22 cellular contexts compared by ENCODE assay signal in genomic region chr10:35316346-35316967, GRCh38. TPM values are rescaled to one million over a fixed set of nuclear protein-coding genes. Genes with fewer than 3 reads are reported as not detected.
A peak's percentile ranks its signal among the peaks of the same experiment; 100 is the strongest.
DNase-seq lines count a peak whose midpoint lies in the region; ATAC-seq and TF ChIP-seq lines count a peak whose summit lies in the region.
"Had no signal": no experiment of that assay in that cellular context is flagged by ENCODE, and none has a peak within 500 bp of the region (broad histone marks: within the 10 kb centered on the region; RNA-seq: fewer than 3 reads in every experiment).

No MANE protein-coding gene starts in this region.

- H3K4me3 Mint-ChIP-seq in activated CD8-positive, alpha-beta T cell treated with anti-CD3 and anti-CD28 coated beads, Interleukin-2, amount 10 ng/mL, durations not matched to agents 7 days and 5 days, result no peak overlapping the region
- H3K4me3 Mint-ChIP-seq: activated T-helper 1 cell treated with anti-CD3 and anti-CD28 coated beads, Interleukin-12 subunit alpha, Interleukin-12 subunit beta, Interleukin-2, Interleukin-4 antibody, amounts not matched to agents 30 ng/mL and 10 ng/mL and 1 ng/mL, durations not matched to agents 14 hours and 24 hours and 36 hours had no signal

- H3K27me3 Mint-ChIP-seq in activated CD8-positive, alpha-beta T cell treated with anti-CD3 and anti-CD28 coated beads, Interleukin-2, amount 10 ng/mL, durations not matched to agents 7 days and 5 days (ENCODE audit: low read depth), result no peaks in the 10 kb centered on the region

- H3K9me3 ChIP-seq in hepatocyte (ENCODE audit: low read depth), result no peaks in the 10 kb centered on the region
- H3K9me3 ChIP-seq: BE2C, suprapubic skin, uterus had no signal

- peaks cover 3% of the 10 kb centered on the region for H3K4me1 Mint-ChIP-seq in activated CD8-positive, alpha-beta T cell treated with anti-CD3 and anti-CD28 coated beads, Interleukin-2, amount 10 ng/mL, durations not matched to agents 7 days and 5 days (ENCODE audit: low read depth)

- H4K20me1 ChIP-seq in hepatocyte (ENCODE audit: insufficient read depth, poor library complexity, severe bottlenecking), result no peaks in the 10 kb centered on the region

- H3K4me1 ChIP-seq in hepatocyte (ENCODE audit: insufficient read depth), result no peaks in the 10 kb centered on the region
- H3K4me1 ChIP-seq: BE2C, suprapubic skin had no signal

- WGBS in hepatocyte (ENCODE audit: low lambda C conversion rate, missing lambda C conversion rate), result 91% methylated on average over 3 of the region's 3 CpGs

- H3K27me3 ChIP-seq in hepatocyte, result no peaks in the 10 kb centered on the region
- H3K27me3 ChIP-seq: BE2C, brain microvascular endothelial cell, suprapubic skin, uterus had no signal

- POLR2A ChIA-PET in activated CD8-positive, alpha-beta T cell treated with anti-CD3 and anti-CD28 coated beads, Interleukin-2, amount 10 ng/mL, durations not matched to agents 7 days and 5 days (lab: Charles Lee), result no interaction called here

- TF ChIP-seq CTCF in hepatocyte (IDR thresholded peaks at IDR 0.05; ENCODE audit: poor library complexity), result no peak

- peak; percentile 76 for ATAC-seq in GM18498 (IDR thresholded peaks at IDR 0.05; ENCODE audit: unreplicated experiment)
- ATAC-seq in GM21390 (IDR thresholded peaks at IDR 0.05; ENCODE audit: unreplicated experiment), result peak; percentile 86
- ATAC-seq in HG02798 (IDR thresholded peaks at IDR 0.05; ENCODE audit: poor library complexity, unreplicated experiment), result peak; percentile 64
- ATAC-seq in HG03460 (IDR thresholded peaks at IDR 0.05; ENCODE audit: unreplicated experiment), result peak; percentile 52
- no peak for ATAC-seq in stimulated activated naive CD8-positive, alpha-beta T cell treated with anti-CD3 and anti-CD28 coated beads, Interleukin-15, Interleukin-2, amounts not matched to agents 100 U/mL and 50 U/mL, for 24 hours
- ATAC-seq in activated CD8-positive, alpha-beta T cell treated with anti-CD3 and anti-CD28 coated beads, Interleukin-2, amount 10 ng/mL, durations not matched to agents 7 days and 5 days, result no peak
- ATAC-seq: activated CD4-positive, CD25-positive, alpha-beta regulatory T cell treated with anti-CD3 and anti-CD28 coated beads, Interleukin-2, amount 50 U/mL, for 24 hours; HCT116 had no signal

- peaks cover 11% of the 10 kb centered on the region for H3K9me3 Mint-ChIP-seq in activated CD8-positive, alpha-beta T cell treated with anti-CD3 and anti-CD28 coated beads, Interleukin-2, amount 10 ng/mL, durations not matched to agents 7 days and 5 days (ENCODE audit: insufficient read depth)

- H3K36me3 ChIP-seq in hepatocyte (replicated peaks; ENCODE audit: insufficient read depth, low read depth), result peaks cover 9% of the 10 kb centered on the region
- H3K36me3 ChIP-seq: brain microvascular endothelial cell, uterus had no signal

- peaks cover 17% of the 10 kb centered on the region for H3K79me2 ChIP-seq in hepatocyte

- no peak overlapping the region for H3K4me2 ChIP-seq in hepatocyte

- no peak overlapping the region for H2AFZ ChIP-seq in hepatocyte

- no peak for DNase-seq in stimulated activated naive CD8-positive, alpha-beta T cell treated with anti-CD3 and anti-CD28 coated beads, Interleukin-15, Interleukin-2, amounts not matched to agents 100 U/mL and 50 U/mL, for 24 hours
- DNase-seq in hepatocyte (ENCODE audit: low spot score), result no peak
- DNase-seq in C1 segment of cervical spinal cord (lab: John Stamatoyannopoulos, UW), result no peak
- no peak for DNase-seq in activated CD8-positive, alpha-beta T cell treated with anti-CD3 and anti-CD28 coated beads, Interleukin-2, amount 10 ng/mL, durations not matched to agents 7 days and 5 days
- DNase-seq: BE2C; brain microvascular endothelial cell; cortex of kidney; NCI-H1048; NCI-H2081 treated with DMSO at 0.1 percent for 48 hours; NCI-H510A treated with DMSO at 0.1 percent for 48 hours; retina; stimulated activated CD4-positive, alpha-beta T cell treated with anti-CD3 and anti-CD28 coated beads, Interleukin-12 subunit alpha, Interleukin-12 subunit beta, amount 100 ng/mL, for 4 hours; stimulated activated CD8-positive, alpha-beta memory T cell treated with anti-CD3 and anti-CD28 coated beads, Interleukin-4, amount 100 ng/mL, for 48 hours; uterus had no signal

- H3K27ac Mint-ChIP-seq in activated CD8-positive, alpha-beta T cell treated with anti-CD3 and anti-CD28 coated beads, Interleukin-2, amount 10 ng/mL, durations not matched to agents 7 days and 5 days, result no peak overlapping the region
- H3K27ac Mint-ChIP-seq: activated T-helper 1 cell treated with anti-CD3 and anti-CD28 coated beads, Interleukin-12 subunit alpha, Interleukin-12 subunit beta, Interleukin-2, Interleukin-4 antibody, amounts not matched to agents 30 ng/mL and 10 ng/mL and 1 ng/mL, durations not matched to agents 14 hours and 24 hours and 36 hours had no signal

- peaks cover 35% of the 10 kb centered on the region for H3K36me3 Mint-ChIP-seq in activated CD8-positive, alpha-beta T cell treated with anti-CD3 and anti-CD28 coated beads, Interleukin-2, amount 10 ng/mL, durations not matched to agents 7 days and 5 days (ENCODE audit: low read depth)

- CTCF ChIA-PET in activated CD8-positive, alpha-beta T cell treated with anti-CD3 and anti-CD28 coated beads, Interleukin-2, amount 10 ng/mL, durations not matched to agents 7 days and 5 days (lab: Charles Lee), result no interaction called here

- no peak overlapping the region for H3K4me3 ChIP-seq in hepatocyte
- H3K4me3 ChIP-seq: suprapubic skin, uterus had no signal

- no peaks in the 10 kb centered on the region for H3K9me2 ChIP-seq in hepatocyte (replicated peaks; ENCODE audit: insufficient read depth)

- no peak overlapping the region for H3K27ac ChIP-seq in hepatocyte
- H3K27ac ChIP-seq: brain microvascular endothelial cell, suprapubic skin, uterus had no signal

RNA-seq across cellular contexts. Expression of gene CCNY, which starts 19.9 kb away (rescaled TPM):
- total RNA-seq in hepatocyte, result 51.1 and 51.5 TPM in 2 replicates
- polyA plus RNA-seq in hepatocyte, result 51.3 and 55.8 TPM in 2 replicates
- total RNA-seq in activated CD8-positive, alpha-beta T cell treated with anti-CD3 and anti-CD28 coated beads, Interleukin-2, amount 10 ng/mL, durations not matched to agents 7 days and 5 days, result 10 to 100 TPM; 55.6 to 64.1 TPM

Comparison
In these comparisons a context has a peak if more than half of its experiments do, and no peak if none do; other contexts are left out.
1. ATAC-seq: peak in GM18498 (single experiment), GM21390 (single experiment), HG02798 (single experiment) and HG03460 (single experiment); none in stimulated activated naive CD8-positive, alpha-beta T cell treated with anti-CD3 and anti-CD28 coated beads, Interleukin-15, Interleukin-2, amounts not matched to agents 100 U/mL and 50 U/mL, for 24 hours (single experiment) and activated CD8-positive, alpha-beta T cell treated with anti-CD3 and anti-CD28 coated beads, Interleukin-2, amount 10 ng/mL, durations not matched to agents 7 days and 5 days (single experiment).